Comparison of ENCODE assay signal across 19 cellular contexts in genomic region chr13:28338202-28338601, GRCh38.
DNase-seq lines count a peak whose midpoint lies in the region; ATAC-seq and TF ChIP-seq lines count a peak whose summit lies in the region.
"Had no signal": no experiment of that assay in that cellular context is flagged by ENCODE, and none has a peak within 500 bp of the region (broad histone marks: within the 10 kb centered on the region; RNA-seq: fewer than 3 reads in every experiment).

No MANE protein-coding gene starts in this region.

- no peak overlapping the region for H3K4me3 ChIP-seq in SK-N-SH (ENCODE audit: low read depth in 2 of 2, low read length in 1 of 2)
- H3K4me3 ChIP-seq in fibroblast of villous mesenchyme (ENCODE audit: low read depth, low read length) = no peak overlapping the region
- H3K4me3 ChIP-seq in neural progenitor cell = no peak overlapping the region
- H3K4me3 ChIP-seq: Peyer's patch, testis had no signal

- ATAC-seq in SK-N-SH treated with all-trans-retinoic acid at 6 μM for 48 hours (no peak), GM19463 (IDR thresholded peaks at IDR 0.05; ENCODE audit: unreplicated experiment) (no peak), GM18505 (IDR thresholded peaks at IDR 0.05; ENCODE audit: unreplicated experiment) (no peak)
- ATAC-seq: activated T-helper 17 cell treated with anti-CD3 and anti-CD28 coated beads, Interleukin-2, amount 50 U/mL, for 72 hours; esophagus mucosa; T-cell had no signal

- CTCF ChIA-PET in SK-N-SH (lab: Yijun Ruan, JAX) = interaction anchor here (3.8 kb wide), 1 partner anchor 14 kb away, joined by 22 read pairs; no protein-coding TSS in a partner anchor

- H3K9ac ChIP-seq in SK-N-SH = no peak overlapping the region
- no peak overlapping the region for H3K9ac ChIP-seq in neural progenitor cell

- H3K36me3 ChIP-seq in SK-N-SH (replicated peaks in 1 of 2; ENCODE audit: control insufficient read depth in 1 of 2, insufficient read depth in 2 of 2, low read length in 1 of 2) (no peaks in the 10 kb centered on the region), neural progenitor cell (no peaks in the 10 kb centered on the region)
- H3K36me3 ChIP-seq: Peyer's patch had no signal

- H3K27ac ChIP-seq in SK-N-SH (ENCODE audit: low read depth in 2 of 2, low read length in 1 of 2) (peak overlapping the region in 1 of 2 experiments; percentile 72; a peak in 1 of 4 replicates), neural progenitor cell (no peak overlapping the region)
- H3K27ac ChIP-seq: Peyer's patch had no signal

- H2AFZ ChIP-seq in SK-N-SH (ENCODE audit: low read depth) (no peak overlapping the region), neural progenitor cell (replicated peaks) (peak overlapping the region; percentile 65)

- H3K4me1 Mint-ChIP-seq in neural progenitor cell = no peaks in the 10 kb centered on the region
- H3K4me1 Mint-ChIP-seq: activated B cell treated with CpG ODN at 0.5 μM for 24 hours; activated T-helper 17 cell treated with anti-CD3 and anti-CD28 coated beads, Interleukin-2, amount 50 U/mL, for 72 hours; CD4-positive, CD25-positive, alpha-beta regulatory T cell had no signal

- H3K9me3 Mint-ChIP-seq in neural progenitor cell = no peaks in the 10 kb centered on the region
- H3K9me3 Mint-ChIP-seq: activated B cell treated with CpG ODN at 0.5 μM for 24 hours; activated T-helper 17 cell treated with anti-CD3 and anti-CD28 coated beads, Interleukin-2, amount 50 U/mL, for 72 hours; CD4-positive, CD25-positive, alpha-beta regulatory T cell; dendritic cell treated with granulocyte-macrophage colony-stimulating factor and Interleukin-4, amounts not matched to agents 40 ng/mL and 50 ng/mL, for 4 days; T-cell had no signal

- no peak overlapping the region for H3K27ac Mint-ChIP-seq in neural progenitor cell
- H3K27ac Mint-ChIP-seq: activated B cell treated with CpG ODN at 0.5 μM for 24 hours; activated T-helper 17 cell treated with anti-CD3 and anti-CD28 coated beads, Interleukin-2, amount 50 U/mL, for 72 hours; dendritic cell treated with granulocyte-macrophage colony-stimulating factor and Interleukin-4, amounts not matched to agents 40 ng/mL and 50 ng/mL, for 4 days; T-cell had no signal

- DNase-seq in SK-N-SH (no peak), fibroblast of villous mesenchyme (ENCODE audit: low read depth) (peak; percentile 65), neural progenitor cell (ENCODE audit: low spot score) (no peak), NCI-H1694 treated with DMSO at 0.1 percent for 48 hours (lab: John Stamatoyannopoulos, UW) (no peak), amygdala (lab: John Stamatoyannopoulos, UW) (no peak)
- DNase-seq: activated B cell treated with CpG ODN at 0.5 μM for 24 hours; CD4-positive, CD25-positive, alpha-beta regulatory T cell; hippocampal formation; kidney glomerular epithelial cell; NCI-H1930; Peyer's patch; T-cell; testis had no signal

- H3K4me1 ChIP-seq in SK-N-SH (ENCODE audit: control insufficient read depth in 1 of 2, insufficient read depth in 2 of 2, low read depth in 1 of 2, low read length in 1 of 2) (peaks cover 3 to 28% of the 10 kb centered on the region in 2 experiments), neural progenitor cell (no peaks in the 10 kb centered on the region)
- H3K4me1 ChIP-seq: Peyer's patch had no signal

- 92% methylated on average over 4 of the region's 4 CpGs for WGBS in SK-N-SH (ENCODE audit: low lambda C conversion rate)

- POLR2A ChIA-PET in SK-N-SH (lab: Yijun Ruan, JAX) = no interaction called here

- H3K4me2 ChIP-seq in SK-N-SH (0 out of 2 replicates have a peak overlapping the region, but pooled peaks have one; percentile 33), neural progenitor cell (no peak overlapping the region)

- no peaks in the 10 kb centered on the region for H4K20me1 ChIP-seq in SK-N-SH (ENCODE audit: insufficient read depth)
- H4K20me1 ChIP-seq in neural progenitor cell (ENCODE audit: low read depth) = no peaks in the 10 kb centered on the region

- no peaks in the 10 kb centered on the region for H3K36me3 Mint-ChIP-seq in neural progenitor cell
- H3K36me3 Mint-ChIP-seq: CD4-positive, CD25-positive, alpha-beta regulatory T cell; T-cell had no signal

- TF ChIP-seq CTCF in SK-N-SH (IDR thresholded peaks at IDR 0.05) (no peak), fibroblast of villous mesenchyme (IDR thresholded peaks at IDR 0.05; ENCODE audit: insufficient read depth, low read depth, low read length) (no peak), neural progenitor cell (IDR thresholded peaks at IDR 0.05) (no peak)

- H3F3A ChIP-seq in SK-N-SH (replicated peaks; ENCODE audit: insufficient read depth) (peaks cover 17% of the 10 kb centered on the region), neural progenitor cell (ENCODE audit: low read depth) (no peaks in the 10 kb centered on the region)

- no peaks in the 10 kb centered on the region for H3K9me2 ChIP-seq in SK-N-SH

- H3K9me3 ChIP-seq in SK-N-SH (no peaks in the 10 kb centered on the region), neural progenitor cell (ENCODE audit: low read depth) (no peaks in the 10 kb centered on the region)
- H3K9me3 ChIP-seq: Peyer's patch, testis had no signal

- H3K4me3 Mint-ChIP-seq in neural progenitor cell = no peak overlapping the region
- H3K4me3 Mint-ChIP-seq: activated B cell treated with CpG ODN at 0.5 μM for 24 hours; activated T-helper 17 cell treated with anti-CD3 and anti-CD28 coated beads, Interleukin-2, amount 50 U/mL, for 72 hours; CD4-positive, CD25-positive, alpha-beta regulatory T cell; dendritic cell treated with granulocyte-macrophage colony-stimulating factor and Interleukin-4, amounts not matched to agents 40 ng/mL and 50 ng/mL, for 4 days; T-cell had no signal

- H3K79me2 ChIP-seq in SK-N-SH (ENCODE audit: insufficient read depth) (no peaks in the 10 kb centered on the region), neural progenitor cell (ENCODE audit: low read depth) (no peaks in the 10 kb centered on the region)

- TF ChIP-seq EP300 in SK-N-SH (IDR thresholded peaks at IDR 0.05; ENCODE audit: borderline replicate concordance in 1 of 2, low read depth in 1 of 2, low read length in 1 of 2) = no peak

- H3K27me3 Mint-ChIP-seq in neural progenitor cell (ENCODE audit: insufficient read depth, low read depth) = peaks cover 4% of the 10 kb centered on the region
- H3K27me3 Mint-ChIP-seq: activated B cell treated with CpG ODN at 0.5 μM for 24 hours; activated T-helper 17 cell treated with anti-CD3 and anti-CD28 coated beads, Interleukin-2, amount 50 U/mL, for 72 hours had no signal

- TF ChIP-seq POLR2A in GM18505 (IDR thresholded peaks at IDR 0.05; ENCODE audit: borderline replicate concordance, extremely low read depth, insufficient read depth, insufficient read length) = no peak

- no peak for TF ChIP-seq RAD21 in SK-N-SH (IDR thresholded peaks at IDR 0.05; ENCODE audit: low read length)

- no peaks in the 10 kb centered on the region for H3K27me3 ChIP-seq in SK-N-SH (ENCODE audit: insufficient read depth)
- H3K27me3 ChIP-seq in neural progenitor cell = no peaks in the 10 kb centered on the region
- H3K27me3 ChIP-seq: Peyer's patch, testis had no signal

TF ChIP-seq in SK-N-SH, 30 proteins besides CTCF, POLR2A, EP300 and RAD21 (continues in another document):
- TF ChIP-seq FOSL2 (IDR thresholded peaks at IDR 0.05; ENCODE audit: borderline replicate concordance, low read depth) = no peak
- no peak for TF ChIP-seq MEF2A (IDR thresholded peaks at IDR 0.05; ENCODE audit: borderline replicate concordance, low read depth)
- TF ChIP-seq FOXJ3 (CRISPR knock-in tag; IDR thresholded peaks at IDR 0.05) = no peak
- TF ChIP-seq FOXM1 (IDR thresholded peaks at IDR 0.05; ENCODE audit: low read depth) = no peak
- no peak for TF ChIP-seq USF2 (IDR thresholded peaks at IDR 0.05; ENCODE audit: borderline replicate concordance, low read depth, low read length)
- no peak for TF ChIP-seq TEAD4 (IDR thresholded peaks at IDR 0.05; ENCODE audit: borderline replicate concordance, insufficient read depth)
- no peak for TF ChIP-seq EZH2phosphoT487 (IDR thresholded peaks at IDR 0.05; ENCODE audit: borderline replicate concordance, low read depth)
- TF ChIP-seq, protein P1, sequence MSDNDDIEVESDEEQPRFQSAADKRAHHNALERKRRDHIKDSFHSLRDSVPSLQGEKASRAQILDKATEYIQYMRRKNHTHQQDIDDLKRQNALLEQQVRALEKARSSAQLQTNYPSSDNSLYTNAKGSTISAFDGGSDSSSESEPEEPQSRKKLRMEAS (IDR thresholded peaks at IDR 0.05; ENCODE audit: low read depth) = no peak
- TF ChIP-seq YY1 (IDR thresholded peaks at IDR 0.05; ENCODE audit: low read depth) = no peak

TF ChIP-seq in SK-N-SH treated with all-trans-retinoic acid at 6 μM for 48 hours, 23 proteins besides CTCF, POLR2A, EP300 and RAD21 (continues in another document):
- no peak for TF ChIP-seq SNAI2 (CRISPR knock-in tag; IDR thresholded peaks at IDR 0.05)
- no peak for TF ChIP-seq ISL1 (CRISPR knock-in tag; IDR thresholded peaks at IDR 0.05)
- no peak for TF ChIP-seq RARB (CRISPR knock-in tag; IDR thresholded peaks at IDR 0.05)
- TF ChIP-seq PATZ1 (CRISPR knock-in tag; IDR thresholded peaks at IDR 0.05; ENCODE audit: borderline replicate concordance) = no peak
- TF ChIP-seq ZNF8 (CRISPR knock-in tag; IDR thresholded peaks at IDR 0.05) = no peak
